ENCODE assay signal across 11 cellular contexts in genomic region chr1:92953491-92953890, GRCh38. TPM values are rescaled to one million over a fixed set of nuclear protein-coding genes. Genes with fewer than 3 reads are reported as not detected.
DNase-seq lines count a peak whose midpoint lies in the region; ATAC-seq and TF ChIP-seq lines count a peak whose summit lies in the region.
"Had no signal": no experiment of that assay in that cellular context is flagged by ENCODE, and none has a peak within 500 bp of the region (broad histone marks: within the 10 kb centered on the region; RNA-seq: fewer than 3 reads in every experiment).

No MANE protein-coding gene starts in this region.

- H3K27me3 Mint-ChIP-seq in CD14-positive monocyte (ENCODE audit: low read depth in 3 of 3): peaks cover 2 to 7% (median 2%) of the 10 kb centered on the region in 3 donors
- H3K27me3 Mint-ChIP-seq in activated CD4-positive, alpha-beta memory T cell treated with anti-CD3 and anti-CD28 coated beads for 36 hours: no peaks in the 10 kb centered on the region

- no peaks in the 10 kb centered on the region for H3K36me3 Mint-ChIP-seq in CD14-positive monocyte
- no peaks in the 10 kb centered on the region for H3K36me3 Mint-ChIP-seq in activated CD4-positive, alpha-beta memory T cell treated with anti-CD3 and anti-CD28 coated beads for 36 hours

- POLR2A ChIA-PET in activated CD4-positive, alpha-beta memory T cell treated with anti-CD3 and anti-CD28 coated beads for 36 hours (lab: Charles Lee): no interaction called here

- no peaks in the 10 kb centered on the region for H3K9me3 Mint-ChIP-seq in CD14-positive monocyte
- no peaks in the 10 kb centered on the region for H3K9me3 Mint-ChIP-seq in activated CD4-positive, alpha-beta memory T cell treated with anti-CD3 and anti-CD28 coated beads for 36 hours

- CTCF ChIA-PET in activated CD4-positive, alpha-beta memory T cell treated with anti-CD3 and anti-CD28 coated beads for 36 hours (lab: Charles Lee): interaction anchor here (1.4 to 11.4 kb wide), 2 partner anchors 41 to 95 kb away, joined by 6 to 172 read pairs; no protein-coding TSS in a partner anchor

- ATAC-seq in GM19351 (IDR thresholded peaks at IDR 0.05; ENCODE audit: unreplicated experiment) (peak; percentile 60), HG03135 (IDR thresholded peaks at IDR 0.05; ENCODE audit: unreplicated experiment) (peak; percentile 70)

- TF ChIP-seq POLR2A in lower leg skin (IDR thresholded peaks at IDR 0.05): no peak

- intact Hi-C loops in CD14-positive monocyte (cut with micrococcal nuclease) (no loop called here), lower leg skin (cut with DNase I; ENCODE audit: low total_unique reads) (no loop called here)
- intact Hi-C loops in activated CD4-positive, alpha-beta memory T cell treated with anti-CD3 and anti-CD28 coated beads for 36 hours (cut with micrococcal nuclease): loop anchor here (5.0 kb wide), 1 partner anchor 76 kb away; no protein-coding TSS in a partner anchor

- peaks cover 25% of the 10 kb centered on the region for H3K4me1 Mint-ChIP-seq in CD14-positive monocyte
- peaks cover 48% of the 10 kb centered on the region for H3K4me1 Mint-ChIP-seq in activated CD4-positive, alpha-beta memory T cell treated with anti-CD3 and anti-CD28 coated beads for 36 hours (ENCODE audit: low read depth)

- no peak overlapping the region for H3K4me3 ChIP-seq in lower leg skin (ENCODE audit: low read depth, poor library complexity, severe bottlenecking)
- H3K4me3 ChIP-seq: cardiac muscle cell had no signal

- DNase-seq in CD14-positive monocyte (ENCODE audit: low spot score) (no peak), NCI-H226 (no peak), lower leg skin (ENCODE audit: low spot score in 2 of 2) (no peak), NCI-H2227 treated with DMSO at 0.1 percent for 48 hours (lab: John Stamatoyannopoulos, UW) (no peak), NCI-H2107 (lab: John Stamatoyannopoulos, UW) (no peak)
- DNase-seq in activated CD4-positive, alpha-beta memory T cell treated with anti-CD3 and anti-CD28 coated beads for 36 hours: peak; percentile 68
- DNase-seq: mesenchymal stem cell, NCI-H510A had no signal

- H3K27ac Mint-ChIP-seq in CD14-positive monocyte: peak overlapping the region; percentile 19 to 83 (median 68)
- no peak overlapping the region for H3K27ac Mint-ChIP-seq in activated CD4-positive, alpha-beta memory T cell treated with anti-CD3 and anti-CD28 coated beads for 36 hours

- no peak for TF ChIP-seq CTCF in CD14-positive monocyte (IDR thresholded peaks at IDR 0.05)
- no peak for TF ChIP-seq CTCF in lower leg skin (IDR thresholded peaks at IDR 0.05)

- H3K4me3 Mint-ChIP-seq in CD14-positive monocyte: peak overlapping the region in 1 of 2 donors; percentile 59
- H3K4me3 Mint-ChIP-seq in activated CD4-positive, alpha-beta memory T cell treated with anti-CD3 and anti-CD28 coated beads for 36 hours: peak overlapping the region; percentile 22

- WGBS in lower leg skin, 2 donors: 76 to 79% methylated on average over 3 of the region's 3 CpGs

RNA-seq across cellular contexts. Expression of gene DIPK1A, which starts 7.8 kb away (rescaled TPM):
- polyA plus RNA-seq in CD14-positive monocyte: 1 to 10 TPM in 1 of 2 donors, under 1 TPM in 1; 0.83 to 1.4 TPM
- total RNA-seq in activated CD4-positive, alpha-beta memory T cell treated with anti-CD3 and anti-CD28 coated beads for 36 hours: 1 to 10 TPM; 8.2 to 8.7 TPM
- 1 to 10 TPM; 3.8 to 7.6 (median 6.7) TPM for total RNA-seq in lower leg skin
